In the genomic region with DNA sequence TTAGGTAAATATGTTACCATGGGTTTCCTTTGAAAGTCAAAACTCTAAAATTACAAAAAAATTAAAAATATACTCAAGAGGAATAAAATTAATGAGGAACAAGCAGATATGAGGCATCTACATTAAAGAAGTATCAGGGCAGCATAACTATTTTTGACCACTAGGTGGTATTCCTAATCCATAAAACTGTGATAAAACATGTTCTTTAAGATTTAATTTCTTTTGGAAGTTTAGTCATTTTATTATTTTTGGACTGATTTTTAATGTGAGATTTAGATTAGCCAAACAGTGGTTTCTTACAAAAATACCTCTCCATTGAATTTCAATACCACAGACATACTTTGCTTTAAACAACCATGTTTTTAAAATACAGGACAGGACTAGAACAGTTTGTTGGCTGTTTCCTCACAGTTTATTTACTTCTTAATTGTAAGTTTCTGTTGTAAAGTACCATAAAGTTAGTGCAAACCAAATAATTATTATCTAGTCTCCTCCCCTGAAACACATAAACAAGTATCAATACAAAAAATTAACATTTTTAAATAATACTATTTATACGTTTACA, we compare ENCODE assay signal across 8 cellular contexts. TPM values are rescaled to one million over a fixed set of nuclear protein-coding genes. Genes with fewer than 3 reads are reported as not detected.
DNase-seq lines count a peak whose midpoint lies in the region; ATAC-seq, FAIRE-seq and TF ChIP-seq lines count a peak whose summit lies in the region.

No MANE protein-coding gene starts in this region.

- H3K27me3 ChIP-seq in upper lobe of left lung: no peaks in the 10 kb centered on the region

- TF ChIP-seq EP300 in upper lobe of left lung (IDR thresholded peaks at IDR 0.05): no peak

- peak; percentile 9 to 21 for DNase-seq in AML-193 (lab: John Stamatoyannopoulos, UW)
- DNase-seq in H4 (ENCODE audit: low spot score): peak; percentile 9
- DNase-seq in RKO (ENCODE audit: low spot score): peak; percentile 46
- peak; percentile 4 for DNase-seq in foreskin melanocyte
- no peak for DNase-seq in upper lobe of left lung
- no peak for DNase-seq in GM12892 (ENCODE audit: insufficient read length)

- no peak overlapping the region for H3K4me3 ChIP-seq in upper lobe of left lung

- H3K9me3 ChIP-seq in upper lobe of left lung: no peaks in the 10 kb centered on the region

- no peaks in the 10 kb centered on the region for H3K4me1 ChIP-seq in upper lobe of left lung

- peak in 5 of 6 experiments; percentile 20 to 48 (median 41) for TF ChIP-seq CTCF in upper lobe of left lung (IDR thresholded peaks at IDR 0.05)

- ATAC-seq in upper lobe of left lung (ENCODE audit: low FRiP score in 2 of 2): no peak
- no peak for ATAC-seq in HG03196 (IDR thresholded peaks at IDR 0.05; ENCODE audit: unreplicated experiment)
- ATAC-seq in HG02938 (IDR thresholded peaks at IDR 0.05; ENCODE audit: unreplicated experiment): no peak

- WGBS in upper lobe of left lung, 2 donors: 92 to 97% methylated on average over 1 of the region's 1 CpG

- no peak overlapping the region for H3K27ac ChIP-seq in upper lobe of left lung

- FAIRE-seq in GM12892 (lab: Jason Lieb, UNC): no peak

- TF ChIP-seq POLR2A in upper lobe of left lung (IDR thresholded peaks at IDR 0.05) (no peak), GM12892 (IDR thresholded peaks at IDR 0.05; ENCODE audit: low read depth, low read length) (no peak)

- no peaks in the 10 kb centered on the region for H3K36me3 ChIP-seq in upper lobe of left lung

RNA-seq across cellular contexts. Expression of a gene that starts 49.8 kb away (rescaled TPM):
- 0.08 TPM in 1 of 2 replicates, not detected in the other for total RNA-seq in H4 (2014; rRNA removed; shearing (Covaris generic))
- total RNA-seq in upper lobe of left lung: 1 to 10 TPM in 1 of 6 donors, under 1 TPM in 2, not detected in 3; 0.30 to 1.1 (median 0.40) TPM
- polyA plus RNA-seq in GM12892 (2012; ENCODE audit: missing spikeins): not detected

Comparison
In these comparisons a context has a peak if more than half of its experiments do, and no peak if none do; other contexts are left out.
1. DNase-seq: peak in AML-193 (2 of 2), H4 (single experiment), RKO (single experiment) and foreskin melanocyte (single experiment); none in upper lobe of left lung (0 of 2) and GM12892 (single experiment).